ENCODE assay signal across 32 cellular contexts in genomic region chr14:79248771-79249170, GRCh38.
"Had no signal": no experiment of that assay in that cellular context is flagged by ENCODE, and none has a peak within 500 bp of the region (broad histone marks: within the 10 kb centered on the region; RNA-seq: fewer than 3 reads in every experiment).

No MANE protein-coding gene starts in this region.

- H3K27me3 ChIP-seq: adrenal gland, body of pancreas, gastroesophageal sphincter, neutrophil, testis, transverse colon had no signal

- H3K27ac ChIP-seq: adrenal gland, body of pancreas, coronary artery, gastroesophageal sphincter, hepatocyte, left ventricle myocardium inferior, neutrophil, skin epidermis, testis, transverse colon had no signal

- H3K9me3 ChIP-seq: adrenal gland, body of pancreas, gastroesophageal sphincter, left ventricle myocardium inferior, mucosa of descending colon, neutrophil, testis, transverse colon had no signal

- ATAC-seq: body of pancreas; effector memory CD8-positive, alpha-beta T cell; gastroesophageal sphincter; mucosa of descending colon; sciatic nerve; stimulated activated naive CD8-positive, alpha-beta T cell treated with anti-CD3 and anti-CD28 coated beads, Interleukin-15, Interleukin-2, amounts not matched to agents 100 U/mL and 50 U/mL, for 24 hours had no signal

- H3K4me1 ChIP-seq: adrenal gland, body of pancreas, gastroesophageal sphincter, left ventricle myocardium inferior, testis, transverse colon had no signal

- H3K27ac Mint-ChIP-seq: activated CD4-positive, alpha-beta memory T cell treated with anti-CD3 and anti-CD28 coated beads for 36 hours; activated CD4-positive, alpha-beta T cell treated with anti-CD3 and anti-CD28 coated beads, Interleukin-2, amount 10 ng/mL, durations not matched to agents 24 days and 14 days; activated naive CD4-positive, alpha-beta T cell treated with anti-CD3 and anti-CD28 coated beads for 36 hours; activated naive CD8-positive, alpha-beta T cell treated with anti-CD3 and anti-CD28 coated beads for 36 hours; activated T-helper 1 cell treated with anti-CD3 and anti-CD28 coated beads, Interleukin-12 subunit alpha, Interleukin-12 subunit beta, Interleukin-2, Interleukin-4 antibody, amounts not matched to agents 30 ng/mL and 10 ng/mL and 1 ng/mL, durations not matched to agents 14 hours and 24 hours and 36 hours; effector memory CD8-positive, alpha-beta T cell; nephron; progenitor cell of endocrine pancreas had no signal

- H3K4me3 ChIP-seq: adrenal gland, body of pancreas, coronary artery, gastroesophageal sphincter, hepatocyte, left ventricle myocardium inferior, mucosa of descending colon, skin epidermis, testis, transverse colon had no signal

- H3K4me1 Mint-ChIP-seq: activated CD4-positive, alpha-beta T cell treated with anti-CD3 and anti-CD28 coated beads, Interleukin-2, amount 10 ng/mL, durations not matched to agents 24 days and 14 days; activated naive CD8-positive, alpha-beta T cell treated with anti-CD3 and anti-CD28 coated beads for 36 hours had no signal

- H2AFZ ChIP-seq: hepatocyte had no signal

- H3K79me2 ChIP-seq: hepatocyte had no signal

- H3K36me3 Mint-ChIP-seq: activated CD4-positive, alpha-beta memory T cell treated with anti-CD3 and anti-CD28 coated beads for 36 hours; activated naive CD8-positive, alpha-beta T cell treated with anti-CD3 and anti-CD28 coated beads for 36 hours had no signal

- H3K27me3 Mint-ChIP-seq: activated CD4-positive, alpha-beta memory T cell treated with anti-CD3 and anti-CD28 coated beads for 36 hours; activated CD4-positive, alpha-beta T cell treated with anti-CD3 and anti-CD28 coated beads, Interleukin-2, amount 10 ng/mL, durations not matched to agents 24 days and 14 days; effector memory CD8-positive, alpha-beta T cell had no signal

- DNase-seq: activated CD4-positive, alpha-beta memory T cell treated with anti-CD3 and anti-CD28 coated beads for 36 hours; activated CD4-positive, alpha-beta T cell treated with anti-CD3 and anti-CD28 coated beads, Interleukin-2, amount 10 ng/mL, durations not matched to agents 24 days and 14 days; activated CD4-positive, CD25-positive, alpha-beta regulatory T cell treated with anti-CD3 and anti-CD28 coated beads, Interleukin-2, amount 50 U/mL, for 72 hours; activated CD8-positive, alpha-beta memory T cell treated with anti-CD3 and anti-CD28 coated beads, Interleukin-2, amount 50 U/mL, for 4 hours; activated effector memory CD4-positive, alpha-beta T cell treated with anti-CD3 and anti-CD28 coated beads, Interleukin-2, amount 50 U/mL, for 16 hours; activated naive CD4-positive, alpha-beta T cell treated with anti-CD3 and anti-CD28 coated beads for 36 hours; activated naive CD8-positive, alpha-beta T cell treated with anti-CD3 and anti-CD28 coated beads for 36 hours; activated T-cell treated with anti-CD3 and anti-CD28 coated beads, Interleukin-2, amount 50 U/mL, for 1 hour; adrenal gland; aorta; body of pancreas; cerebellar nuclear complex; effector memory CD8-positive, alpha-beta T cell; erythroblast; islet precursor cell; left ventricle myocardium inferior; mucosa of descending colon; retina; stimulated activated CD4-positive, alpha-beta T cell treated with anti-CD3 and anti-CD28 coated beads, Interleukin-12 subunit alpha, Interleukin-12 subunit beta, amount 100 ng/mL, for 4 hours; stimulated activated CD4-positive, alpha-beta T cell treated with anti-CD3 and anti-CD28 coated beads, Interleukin-4, amount 100 ng/mL, for 1 hour; stimulated activated naive CD8-positive, alpha-beta T cell treated with anti-CD3 and anti-CD28 coated beads, Interleukin-15, Interleukin-2, amounts not matched to agents 100 U/mL and 50 U/mL, for 24 hours; testis; transverse colon had no signal

- H3K36me3 ChIP-seq: adrenal gland, gastroesophageal sphincter, left ventricle myocardium inferior, neutrophil, transverse colon had no signal

- H3K9me3 Mint-ChIP-seq: activated CD4-positive, alpha-beta T cell treated with anti-CD3 and anti-CD28 coated beads, Interleukin-2, amount 10 ng/mL, durations not matched to agents 24 days and 14 days; activated naive CD4-positive, alpha-beta T cell treated with anti-CD3 and anti-CD28 coated beads for 36 hours; activated naive CD8-positive, alpha-beta T cell treated with anti-CD3 and anti-CD28 coated beads for 36 hours; nephron had no signal

- H3K4me3 Mint-ChIP-seq: activated CD4-positive, alpha-beta memory T cell treated with anti-CD3 and anti-CD28 coated beads for 36 hours; activated CD4-positive, alpha-beta T cell treated with anti-CD3 and anti-CD28 coated beads, Interleukin-2, amount 10 ng/mL, durations not matched to agents 24 days and 14 days; activated naive CD4-positive, alpha-beta T cell treated with anti-CD3 and anti-CD28 coated beads for 36 hours; activated naive CD8-positive, alpha-beta T cell treated with anti-CD3 and anti-CD28 coated beads for 36 hours; activated T-helper 1 cell treated with anti-CD3 and anti-CD28 coated beads, Interleukin-12 subunit alpha, Interleukin-12 subunit beta, Interleukin-2, Interleukin-4 antibody, amounts not matched to agents 30 ng/mL and 10 ng/mL and 1 ng/mL, durations not matched to agents 14 hours and 24 hours and 36 hours; effector memory CD8-positive, alpha-beta T cell; nephron had no signal

- H3K4me2 ChIP-seq: hepatocyte had no signal
